1 cellular context compared by ENCODE assay signal in the genomic region with DNA sequence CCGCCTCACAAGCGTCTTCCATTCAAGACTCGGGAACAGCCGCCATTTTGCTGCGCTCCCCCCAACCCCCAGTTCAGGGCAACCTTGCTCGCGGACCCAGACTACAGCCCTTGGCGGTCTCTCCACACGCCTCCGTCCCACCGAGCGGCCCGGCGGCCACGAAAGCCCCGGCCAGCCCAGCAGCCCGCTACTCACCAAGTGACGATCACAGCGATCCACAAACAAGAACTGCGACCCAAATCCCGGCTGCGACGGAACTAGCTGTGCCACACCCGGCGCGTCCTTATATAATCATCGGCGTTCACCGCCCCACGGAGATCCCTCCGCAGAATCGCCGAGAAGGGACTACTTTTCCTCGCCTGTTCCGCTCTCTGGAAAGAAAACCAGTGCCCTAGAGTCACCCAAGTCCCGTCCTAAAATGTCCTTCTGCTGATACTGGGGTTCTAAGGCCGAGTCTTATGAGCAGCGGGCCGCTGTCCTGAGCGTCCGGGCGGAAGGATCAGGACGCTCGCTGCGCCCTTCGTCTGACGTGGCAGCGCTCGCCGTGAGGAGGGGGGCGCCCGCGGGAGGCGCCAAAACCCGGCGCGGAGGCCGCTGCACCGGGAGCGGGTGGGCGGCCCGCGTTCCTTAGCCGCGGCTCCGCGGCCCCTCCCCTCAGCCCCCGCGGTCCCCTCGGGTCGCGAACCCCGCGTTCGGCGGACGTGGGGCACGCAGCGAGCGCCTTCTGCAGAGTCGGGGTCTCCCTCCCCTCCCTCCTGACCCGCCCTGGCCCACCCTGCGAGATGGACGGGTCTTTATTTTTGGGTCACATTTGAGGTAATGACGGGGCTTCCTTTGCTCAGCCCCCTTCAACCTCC.
TF ChIP-seq lines count a peak whose summit lies in the region.

A gene (minus strand): TSS at position 259 of the 857 bp plus-strand sequence. CDS start 879 bp downstream, outside the sequence.

TF ChIP-seq in HEK293, 187 proteins besides CTCF, POLR2A, EP300 and RAD21 (continued from another document and continues in another):
- TF ChIP-seq, protein P1, sequence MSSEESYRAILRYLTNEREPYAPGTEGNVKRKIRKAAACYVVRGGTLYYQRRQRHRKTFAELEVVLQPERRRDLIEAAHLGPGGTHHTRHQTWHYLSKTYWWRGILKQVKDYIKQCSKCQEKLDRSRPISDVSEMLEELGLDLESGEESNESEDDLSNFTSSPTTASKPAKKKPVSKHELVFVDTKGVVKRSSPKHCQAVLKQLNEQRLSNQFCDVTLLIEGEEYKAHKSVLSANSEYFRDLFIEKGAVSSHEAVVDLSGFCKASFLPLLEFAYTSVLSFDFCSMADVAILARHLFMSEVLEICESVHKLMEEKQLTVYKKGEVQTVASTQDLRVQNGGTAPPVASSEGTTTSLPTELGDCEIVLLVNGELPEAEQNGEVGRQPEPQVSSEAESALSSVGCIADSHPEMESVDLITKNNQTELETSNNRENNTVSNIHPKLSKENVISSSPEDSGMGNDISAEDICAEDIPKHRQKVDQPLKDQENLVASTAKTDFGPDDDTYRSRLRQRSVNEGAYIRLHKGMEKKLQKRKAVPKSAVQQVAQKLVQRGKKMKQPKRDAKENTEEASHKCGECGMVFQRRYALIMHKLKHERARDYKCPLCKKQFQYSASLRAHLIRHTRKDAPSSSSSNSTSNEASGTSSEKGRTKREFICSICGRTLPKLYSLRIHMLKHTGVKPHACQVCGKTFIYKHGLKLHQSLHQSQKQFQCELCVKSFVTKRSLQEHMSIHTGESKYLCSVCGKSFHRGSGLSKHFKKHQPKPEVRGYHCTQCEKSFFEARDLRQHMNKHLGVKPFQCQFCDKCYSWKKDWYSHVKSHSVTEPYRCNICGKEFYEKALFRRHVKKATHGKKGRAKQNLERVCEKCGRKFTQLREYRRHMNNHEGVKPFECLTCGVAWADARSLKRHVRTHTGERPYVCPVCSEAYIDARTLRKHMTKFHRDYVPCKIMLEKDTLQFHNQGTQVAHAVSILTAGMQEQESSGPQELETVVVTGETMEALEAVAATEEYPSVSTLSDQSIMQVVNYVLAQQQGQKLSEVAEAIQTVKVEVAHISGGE (tag by site-specific recombination; conservative IDR thresholded peaks at IDR 0.05; ENCODE audit: low read depth), result peak; percentile 78
- TF ChIP-seq ZNF596 (tag by site-specific recombination; IDR thresholded peaks at IDR 0.05) (no peak), MZF1 (tag by site-specific recombination; IDR thresholded peaks at IDR 0.05; ENCODE audit: borderline replicate concordance) (0 out of 2 replicates have a peak, but pooled peaks have one; percentile 9), ZNF341 (tag by site-specific recombination; IDR thresholded peaks at IDR 0.05; ENCODE audit: low read depth) (peak; percentile 85), ZNF560 (tag by site-specific recombination; IDR thresholded peaks at IDR 0.05; ENCODE audit: borderline replicate concordance) (no peak), GLIS2 (tag by site-specific recombination; IDR thresholded peaks at IDR 0.05) (peak; percentile 94), GFI1B (tag by site-specific recombination; IDR thresholded peaks at IDR 0.05) (peak; percentile 81), ZNF701 (tag by site-specific recombination; IDR thresholded peaks at IDR 0.05) (peak; percentile 43; the same call in 1 of the 2 replicates), ZNF140 (tag by site-specific recombination; IDR thresholded peaks at IDR 0.05) (no peak), ZNF76 (tag by site-specific recombination; IDR thresholded peaks at IDR 0.05; ENCODE audit: borderline replicate concordance, low read depth) (peak; percentile 94), ZSCAN30 (tag by site-specific recombination; IDR thresholded peaks at IDR 0.05) (peak; percentile 95), ZNF138 (tag by site-specific recombination; IDR thresholded peaks at IDR 0.05; ENCODE audit: borderline replicate concordance) (no peak; the same call in 1 of the 2 replicates), ZNF292 (tag by site-specific recombination; IDR thresholded peaks at IDR 0.05; ENCODE audit: borderline replicate concordance, low read depth) (no peak), ZNF175 (tag by site-specific recombination; IDR thresholded peaks at IDR 0.05) (no peak), ZNF239 (tag by site-specific recombination; IDR thresholded peaks at IDR 0.05) (0 out of 2 replicates have a peak, but pooled peaks have one; percentile 8), ZNF248 (tag by site-specific recombination; IDR thresholded peaks at IDR 0.05) (no peak), ZNF221 (tag by site-specific recombination; IDR thresholded peaks at IDR 0.05; ENCODE audit: borderline replicate concordance) (no peak; the same call in 1 of the 2 replicates), ZNF549 (tag by site-specific recombination; IDR thresholded peaks at IDR 0.05) (no peak), ZNF302 (tag by site-specific recombination; IDR thresholded peaks at IDR 0.05; ENCODE audit: low read depth) (no peak), SETDB1 (IDR thresholded peaks at IDR 0.05; ENCODE audit: insufficient read length, low read length) (no peak), ZNF747 (tag by site-specific recombination; IDR thresholded peaks at IDR 0.05) (no peak), SALL2 (tag by site-specific recombination; IDR thresholded peaks at IDR 0.05; ENCODE audit: borderline replicate concordance) (peak; percentile 99), ZNF274 (IDR thresholded peaks at IDR 0.05; ENCODE audit: low read length) (no peak), ZNF274 (tag by site-specific recombination; IDR thresholded peaks at IDR 0.05; ENCODE audit: borderline replicate concordance) (no peak), ZNF174 (tag by site-specific recombination; IDR thresholded peaks at IDR 0.05) (no peak; the same call in 1 of the 2 replicates), YY2 (tag by site-specific recombination; IDR thresholded peaks at IDR 0.05) (peak; percentile 91), KLF9 (tag by site-specific recombination; IDR thresholded peaks at IDR 0.05; ENCODE audit: low read depth) (peak; percentile 91), ZNF610 (tag by site-specific recombination; IDR thresholded peaks at IDR 0.05; ENCODE audit: borderline replicate concordance) (peak; percentile 97), ZNF654 (tag by site-specific recombination; IDR thresholded peaks at IDR 0.05; ENCODE audit: low read depth) (0 out of 2 replicates have a peak, but pooled peaks have one; percentile 21), KLF7 (tag by site-specific recombination; IDR thresholded peaks at IDR 0.05; ENCODE audit: borderline replicate concordance) (peak; percentile 100), KLF8 (tag by site-specific recombination; IDR thresholded peaks at IDR 0.05) (peak; percentile 100), ZNF48 (tag by site-specific recombination; IDR thresholded peaks at IDR 0.05) (no peak), ZBTB17 (tag by site-specific recombination; IDR thresholded peaks at IDR 0.05) (peak; percentile 97), ZBTB48 (tag by site-specific recombination; IDR thresholded peaks at IDR 0.05) (peak; percentile 10), ZNF16 (tag by site-specific recombination; IDR thresholded peaks at IDR 0.05; ENCODE audit: low read depth) (no peak), TRIM28 (IDR thresholded peaks at IDR 0.05; ENCODE audit: borderline replicate concordance, low read length) (no peak), ZNF529 (tag by site-specific recombination; IDR thresholded peaks at IDR 0.05; ENCODE audit: insufficient replicate concordance) (no peak)
- TF ChIP-seq, protein P2, sequence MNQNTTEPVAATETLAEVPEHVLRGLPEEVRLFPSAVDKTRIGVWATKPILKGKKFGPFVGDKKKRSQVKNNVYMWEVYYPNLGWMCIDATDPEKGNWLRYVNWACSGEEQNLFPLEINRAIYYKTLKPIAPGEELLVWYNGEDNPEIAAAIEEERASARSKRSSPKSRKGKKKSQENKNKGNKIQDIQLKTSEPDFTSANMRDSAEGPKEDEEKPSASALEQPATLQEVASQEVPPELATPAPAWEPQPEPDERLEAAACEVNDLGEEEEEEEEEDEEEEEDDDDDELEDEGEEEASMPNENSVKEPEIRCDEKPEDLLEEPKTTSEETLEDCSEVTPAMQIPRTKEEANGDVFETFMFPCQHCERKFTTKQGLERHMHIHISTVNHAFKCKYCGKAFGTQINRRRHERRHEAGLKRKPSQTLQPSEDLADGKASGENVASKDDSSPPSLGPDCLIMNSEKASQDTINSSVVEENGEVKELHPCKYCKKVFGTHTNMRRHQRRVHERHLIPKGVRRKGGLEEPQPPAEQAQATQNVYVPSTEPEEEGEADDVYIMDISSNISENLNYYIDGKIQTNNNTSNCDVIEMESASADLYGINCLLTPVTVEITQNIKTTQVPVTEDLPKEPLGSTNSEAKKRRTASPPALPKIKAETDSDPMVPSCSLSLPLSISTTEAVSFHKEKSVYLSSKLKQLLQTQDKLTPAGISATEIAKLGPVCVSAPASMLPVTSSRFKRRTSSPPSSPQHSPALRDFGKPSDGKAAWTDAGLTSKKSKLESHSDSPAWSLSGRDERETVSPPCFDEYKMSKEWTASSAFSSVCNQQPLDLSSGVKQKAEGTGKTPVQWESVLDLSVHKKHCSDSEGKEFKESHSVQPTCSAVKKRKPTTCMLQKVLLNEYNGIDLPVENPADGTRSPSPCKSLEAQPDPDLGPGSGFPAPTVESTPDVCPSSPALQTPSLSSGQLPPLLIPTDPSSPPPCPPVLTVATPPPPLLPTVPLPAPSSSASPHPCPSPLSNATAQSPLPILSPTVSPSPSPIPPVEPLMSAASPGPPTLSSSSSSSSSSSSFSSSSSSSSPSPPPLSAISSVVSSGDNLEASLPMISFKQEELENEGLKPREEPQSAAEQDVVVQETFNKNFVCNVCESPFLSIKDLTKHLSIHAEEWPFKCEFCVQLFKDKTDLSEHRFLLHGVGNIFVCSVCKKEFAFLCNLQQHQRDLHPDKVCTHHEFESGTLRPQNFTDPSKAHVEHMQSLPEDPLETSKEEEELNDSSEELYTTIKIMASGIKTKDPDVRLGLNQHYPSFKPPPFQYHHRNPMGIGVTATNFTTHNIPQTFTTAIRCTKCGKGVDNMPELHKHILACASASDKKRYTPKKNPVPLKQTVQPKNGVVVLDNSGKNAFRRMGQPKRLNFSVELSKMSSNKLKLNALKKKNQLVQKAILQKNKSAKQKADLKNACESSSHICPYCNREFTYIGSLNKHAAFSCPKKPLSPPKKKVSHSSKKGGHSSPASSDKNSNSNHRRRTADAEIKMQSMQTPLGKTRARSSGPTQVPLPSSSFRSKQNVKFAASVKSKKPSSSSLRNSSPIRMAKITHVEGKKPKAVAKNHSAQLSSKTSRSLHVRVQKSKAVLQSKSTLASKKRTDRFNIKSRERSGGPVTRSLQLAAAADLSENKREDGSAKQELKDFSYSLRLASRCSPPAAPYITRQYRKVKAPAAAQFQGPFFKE (tag by site-specific recombination; IDR thresholded peaks at IDR 0.05; ENCODE audit: borderline replicate concordance), result no peak
- TF ChIP-seq, protein P3, sequence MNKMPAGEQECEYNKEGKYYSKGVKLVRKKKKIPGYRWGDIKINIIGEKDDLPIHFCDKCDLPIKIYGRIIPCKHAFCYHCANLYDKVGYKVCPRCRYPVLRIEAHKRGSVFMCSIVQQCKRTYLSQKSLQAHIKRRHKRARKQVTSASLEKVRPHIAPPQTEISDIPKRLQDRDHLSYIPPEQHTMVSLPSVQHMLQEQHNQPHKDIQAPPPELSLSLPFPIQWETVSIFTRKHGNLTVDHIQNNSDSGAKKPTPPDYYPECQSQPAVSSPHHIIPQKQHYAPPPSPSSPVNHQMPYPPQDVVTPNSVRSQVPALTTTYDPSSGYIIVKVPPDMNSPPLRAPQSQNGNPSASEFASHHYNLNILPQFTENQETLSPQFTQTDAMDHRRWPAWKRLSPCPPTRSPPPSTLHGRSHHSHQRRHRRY (tag by site-specific recombination; IDR thresholded peaks at IDR 0.05), result peak; percentile 87
- TF ChIP-seq, protein P4, sequence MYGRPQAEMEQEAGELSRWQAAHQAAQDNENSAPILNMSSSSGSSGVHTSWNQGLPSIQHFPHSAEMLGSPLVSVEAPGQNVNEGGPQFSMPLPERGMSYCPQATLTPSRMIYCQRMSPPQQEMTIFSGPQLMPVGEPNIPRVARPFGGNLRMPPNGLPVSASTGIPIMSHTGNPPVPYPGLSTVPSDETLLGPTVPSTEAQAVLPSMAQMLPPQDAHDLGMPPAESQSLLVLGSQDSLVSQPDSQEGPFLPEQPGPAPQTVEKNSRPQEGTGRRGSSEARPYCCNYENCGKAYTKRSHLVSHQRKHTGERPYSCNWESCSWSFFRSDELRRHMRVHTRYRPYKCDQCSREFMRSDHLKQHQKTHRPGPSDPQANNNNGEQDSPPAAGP (tag by site-specific recombination; IDR thresholded peaks at IDR 0.05), result peak; percentile 100
- TF ChIP-seq, protein P5, sequence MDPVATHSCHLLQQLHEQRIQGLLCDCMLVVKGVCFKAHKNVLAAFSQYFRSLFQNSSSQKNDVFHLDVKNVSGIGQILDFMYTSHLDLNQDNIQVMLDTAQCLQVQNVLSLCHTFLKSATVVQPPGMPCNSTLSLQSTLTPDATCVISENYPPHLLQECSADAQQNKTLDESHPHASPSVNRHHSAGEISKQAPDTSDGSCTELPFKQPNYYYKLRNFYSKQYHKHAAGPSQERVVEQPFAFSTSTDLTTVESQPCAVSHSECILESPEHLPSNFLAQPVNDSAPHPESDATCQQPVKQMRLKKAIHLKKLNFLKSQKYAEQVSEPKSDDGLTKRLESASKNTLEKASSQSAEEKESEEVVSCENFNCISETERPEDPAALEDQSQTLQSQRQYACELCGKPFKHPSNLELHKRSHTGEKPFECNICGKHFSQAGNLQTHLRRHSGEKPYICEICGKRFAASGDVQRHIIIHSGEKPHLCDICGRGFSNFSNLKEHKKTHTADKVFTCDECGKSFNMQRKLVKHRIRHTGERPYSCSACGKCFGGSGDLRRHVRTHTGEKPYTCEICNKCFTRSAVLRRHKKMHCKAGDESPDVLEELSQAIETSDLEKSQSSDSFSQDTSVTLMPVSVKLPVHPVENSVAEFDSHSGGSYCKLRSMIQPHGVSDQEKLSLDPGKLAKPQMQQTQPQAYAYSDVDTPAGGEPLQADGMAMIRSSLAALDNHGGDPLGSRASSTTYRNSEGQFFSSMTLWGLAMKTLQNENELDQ (tag by site-specific recombination; IDR thresholded peaks at IDR 0.05; ENCODE audit: low read depth), result 0 out of 2 replicates have a peak, but pooled peaks have one; percentile 54
- TF ChIP-seq, protein P6, sequence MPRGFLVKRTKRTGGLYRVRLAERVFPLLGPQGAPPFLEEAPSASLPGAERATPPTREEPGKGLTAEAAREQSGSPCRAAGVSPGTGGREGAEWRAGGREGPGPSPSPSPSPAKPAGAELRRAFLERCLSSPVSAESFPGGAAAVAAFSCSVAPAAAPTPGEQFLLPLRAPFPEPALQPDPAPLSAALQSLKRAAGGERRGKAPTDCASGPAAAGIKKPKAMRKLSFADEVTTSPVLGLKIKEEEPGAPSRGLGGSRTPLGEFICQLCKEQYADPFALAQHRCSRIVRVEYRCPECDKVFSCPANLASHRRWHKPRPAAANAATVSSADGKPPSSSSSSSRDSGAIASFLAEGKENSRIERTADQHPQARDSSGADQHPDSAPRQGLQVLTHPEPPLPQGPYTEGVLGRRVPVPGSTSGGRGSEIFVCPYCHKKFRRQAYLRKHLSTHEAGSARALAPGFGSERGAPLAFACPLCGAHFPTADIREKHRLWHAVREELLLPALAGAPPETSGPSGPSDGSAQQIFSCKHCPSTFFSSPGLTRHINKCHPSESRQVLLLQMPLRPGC (tag by site-specific recombination; IDR thresholded peaks at IDR 0.05), result peak; percentile 99
- TF ChIP-seq, protein P7, sequence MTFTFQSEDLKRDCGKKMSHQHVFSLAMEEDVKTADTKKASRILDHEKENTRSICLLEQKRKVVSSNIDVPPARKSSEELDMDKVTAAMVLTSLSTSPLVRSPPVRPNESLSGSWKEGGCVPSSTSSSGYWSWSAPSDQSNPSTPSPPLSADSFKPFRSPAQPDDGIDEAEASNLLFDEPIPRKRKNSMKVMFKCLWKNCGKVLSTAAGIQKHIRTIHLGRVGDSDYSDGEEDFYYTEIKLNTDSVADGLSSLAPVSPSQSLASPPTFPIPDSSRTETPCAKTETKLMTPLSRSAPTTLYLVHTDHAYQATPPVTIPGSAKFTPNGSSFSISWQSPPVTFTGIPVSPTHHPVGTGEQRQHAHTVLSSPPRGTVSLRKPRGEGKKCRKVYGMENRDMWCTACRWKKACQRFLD (tag by site-specific recombination; IDR thresholded peaks at IDR 0.05), result peak; percentile 90; the same call in 1 of the 2 replicates
